11 cellular contexts compared by ENCODE assay signal in genomic region chr12:6334940-6335450, GRCh38. TPM values are rescaled to one million over a fixed set of nuclear protein-coding genes. Genes with fewer than 3 reads are reported as not detected.
DNase-seq lines count a peak whose midpoint lies in the region; ATAC-seq and TF ChIP-seq lines count a peak whose summit lies in the region.
"Had no signal": no experiment of that assay in that cellular context is flagged by ENCODE, and none has a peak within 500 bp of the region (broad histone marks: within the 10 kb centered on the region; RNA-seq: fewer than 3 reads in every experiment).

No MANE protein-coding gene starts in this region.

- H3K14ac ChIP-seq in trophoblast cell (ENCODE audit: low read length): no peak overlapping the region

- H3K9me3 Mint-ChIP-seq in CD4-positive, CD25-positive, alpha-beta regulatory T cell: no peaks in the 10 kb centered on the region
- H3K9me3 Mint-ChIP-seq in HFFc6: no peaks in the 10 kb centered on the region
- H3K9me3 Mint-ChIP-seq: activated naive CD8-positive, alpha-beta T cell treated with anti-CD3 and anti-CD28 coated beads, Interleukin-2, amount 10 ng/mL, durations not matched to agents 7 days and 5 days; T-helper 1 cell treated with Interleukin-12 subunit alpha and Interleukin-12 subunit beta and Interleukin-4 antibody, amounts not matched to agents 30 μg/mL and 1 μg/mL, for 36 hours had no signal

- peak overlapping the region; percentile 90 for H3K27ac ChIP-seq in CD4-positive, CD25-positive, alpha-beta regulatory T cell (ENCODE audit: insufficient read depth, low read length, poor library complexity, severe bottlenecking)
- peak overlapping the region; percentile 84; the same call in 1 of the 2 replicates for H3K27ac ChIP-seq in SJCRH30
- H3K27ac ChIP-seq in trophoblast cell (ENCODE audit: low read depth, low read length): peak overlapping the region; percentile 93

- H3K79me1 ChIP-seq in trophoblast cell (ENCODE audit: low read length): peaks cover 20% of the 10 kb centered on the region

- H3K23ac ChIP-seq in trophoblast cell (ENCODE audit: low read length): no peak overlapping the region

- H3K27me3 Mint-ChIP-seq in CD4-positive, CD25-positive, alpha-beta regulatory T cell: no peaks in the 10 kb centered on the region
- no peaks in the 10 kb centered on the region for H3K27me3 Mint-ChIP-seq in T-helper 17 cell
- no peaks in the 10 kb centered on the region; the same call in none of the 2 replicates for H3K27me3 Mint-ChIP-seq in HFFc6 (ENCODE audit: insufficient read depth)
- H3K27me3 Mint-ChIP-seq: activated naive CD8-positive, alpha-beta T cell treated with anti-CD3 and anti-CD28 coated beads, Interleukin-2, amount 10 ng/mL, durations not matched to agents 7 days and 5 days had no signal

- ATAC-seq in CD4-positive, CD25-positive, alpha-beta regulatory T cell (ENCODE audit: low read depth in 2 of 2): no peak
- no peak for ATAC-seq in T-helper 17 cell
- no peak for ATAC-seq in HG03520 (IDR thresholded peaks at IDR 0.05; ENCODE audit: unreplicated experiment)

- H2BK120ac ChIP-seq in trophoblast cell (ENCODE audit: insufficient read depth, low read length, poor library complexity): no peak overlapping the region

- H2BK12ac ChIP-seq in trophoblast cell (ENCODE audit: low read length): no peak overlapping the region

- no peak for DNase-seq in CD4-positive, CD25-positive, alpha-beta regulatory T cell
- DNase-seq in SJCRH30 (no peak), fibroblast of villous mesenchyme (ENCODE audit: low read depth) (peak; percentile 76), trophoblast cell (no peak), T-helper 17 cell (no peak), DMS 273 (lab: John Stamatoyannopoulos, UW; ENCODE audit: unreplicated experiment) (no peak), HFFc6 (no peak)
- DNase-seq: NCI-H1092 treated with DMSO at 0.1 percent for 48 hours had no signal

- no peak overlapping the region for H4K8ac ChIP-seq in trophoblast cell (ENCODE audit: low read depth, low read length)

- TF ChIP-seq CTCF in fibroblast of villous mesenchyme (IDR thresholded peaks at IDR 0.05; ENCODE audit: insufficient read depth, low read depth, low read length) (no peak), HFFc6 (IDR thresholded peaks at IDR 0.05) (no peak)

- peaks cover 24% of the 10 kb centered on the region for H3K79me2 ChIP-seq in trophoblast cell (ENCODE audit: control insufficient read depth, insufficient read depth, low read length, poor library complexity)

- no peak overlapping the region for H2BK5ac ChIP-seq in trophoblast cell (ENCODE audit: low read depth, low read length, poor library complexity)

- no peak overlapping the region for H4K12ac ChIP-seq in trophoblast cell (ENCODE audit: low read depth, low read length)

- H3K27me3 ChIP-seq in CD4-positive, CD25-positive, alpha-beta regulatory T cell (ENCODE audit: control insufficient read depth, insufficient read depth, low read length): no peaks in the 10 kb centered on the region
- H3K27me3 ChIP-seq in SJCRH30 (no peaks in the 10 kb centered on the region), trophoblast cell (ENCODE audit: insufficient read depth, low read length) (no peaks in the 10 kb centered on the region)

- H2AFZ ChIP-seq in trophoblast cell (ENCODE audit: insufficient read depth, low read length, poor library complexity): no peak overlapping the region

- peak overlapping the region; percentile 94 for H3K4me3 ChIP-seq in CD4-positive, CD25-positive, alpha-beta regulatory T cell (ENCODE audit: low read depth, low read length)
- H3K4me3 ChIP-seq in SJCRH30 (no peak overlapping the region), fibroblast of villous mesenchyme (ENCODE audit: low read depth, low read length) (peak overlapping the region; percentile 52), trophoblast cell (ENCODE audit: low read depth, low read length) (no peak overlapping the region)

- no peak overlapping the region for H4K91ac ChIP-seq in trophoblast cell (ENCODE audit: low read depth, low read length)

- peak overlapping the region; percentile 21 for H3K4ac ChIP-seq in trophoblast cell (ENCODE audit: low read depth, low read length)

- H3K9ac ChIP-seq in trophoblast cell (ENCODE audit: low read length): no peak overlapping the region

- H3K36me3 ChIP-seq in CD4-positive, CD25-positive, alpha-beta regulatory T cell (ENCODE audit: control insufficient read depth, insufficient read depth, low read length): peaks cover 49% of the 10 kb centered on the region
- H3K36me3 ChIP-seq in SJCRH30: peaks cover 19% of the 10 kb centered on the region
- H3K36me3 ChIP-seq in trophoblast cell (ENCODE audit: control insufficient read depth in 1 of 2, insufficient read depth in 2 of 2, low read length in 2 of 2): peaks cover 38 to 43% of the 10 kb centered on the region in 2 experiments

- no peak overlapping the region for H3K4me2 ChIP-seq in trophoblast cell (ENCODE audit: low read length)

- peaks cover 4 to 50% (median 23%) of the 10 kb centered on the region in 4 donors for H3K4me1 Mint-ChIP-seq in CD4-positive, CD25-positive, alpha-beta regulatory T cell
- H3K4me1 Mint-ChIP-seq in T-helper 17 cell: peaks cover 32% of the 10 kb centered on the region
- peaks cover 57% of the 10 kb centered on the region for H3K4me1 Mint-ChIP-seq in HFFc6 (ENCODE audit: low read depth)

- H3K36me3 Mint-ChIP-seq in CD4-positive, CD25-positive, alpha-beta regulatory T cell: peaks cover 29% of the 10 kb centered on the region
- H3K36me3 Mint-ChIP-seq in T-helper 17 cell (ENCODE audit: low read depth) (peaks cover 15% of the 10 kb centered on the region), HFFc6 (ENCODE audit: low read depth) (peaks cover 32% of the 10 kb centered on the region)

- H2AK5ac ChIP-seq in trophoblast cell (ENCODE audit: low read length): no peak overlapping the region

- no peaks in the 10 kb centered on the region for H3K9me3 ChIP-seq in CD4-positive, CD25-positive, alpha-beta regulatory T cell (ENCODE audit: control insufficient read depth in 2 of 2, low read length in 2 of 2)
- H3K9me3 ChIP-seq in SJCRH30 (replicated peaks) (no peaks in the 10 kb centered on the region), trophoblast cell (ENCODE audit: insufficient read depth, low read depth, low read length) (peaks cover 1% of the 10 kb centered on the region), T-helper 17 cell (ENCODE audit: control insufficient read depth, low read length, poor library complexity, severe bottlenecking) (no peaks in the 10 kb centered on the region)

- H3K4me1 ChIP-seq in CD4-positive, CD25-positive, alpha-beta regulatory T cell (ENCODE audit: control insufficient read depth, insufficient read depth, low read length, poor library complexity, severe bottlenecking): peaks cover 63% of the 10 kb centered on the region
- peaks cover 20% of the 10 kb centered on the region for H3K4me1 ChIP-seq in SJCRH30
- H3K4me1 ChIP-seq in trophoblast cell (ENCODE audit: control insufficient read depth in 1 of 2, insufficient read depth in 2 of 2, low read length in 2 of 2): peaks cover 33 to 40% of the 10 kb centered on the region in 2 experiments

- H3K27ac Mint-ChIP-seq in CD4-positive, CD25-positive, alpha-beta regulatory T cell: peak overlapping the region in 1 of 3 donors; percentile 60
- H3K27ac Mint-ChIP-seq in T-helper 17 cell: no peak overlapping the region
- no peak overlapping the region for H3K27ac Mint-ChIP-seq in HFFc6
- H3K27ac Mint-ChIP-seq: T-helper 1 cell treated with Interleukin-12 subunit alpha and Interleukin-12 subunit beta and Interleukin-4 antibody, amounts not matched to agents 30 μg/mL and 1 μg/mL, for 36 hours had no signal

- H3K4me3 Mint-ChIP-seq in CD4-positive, CD25-positive, alpha-beta regulatory T cell: peak overlapping the region in 2 of 4 donors; percentile 52 to 79
- H3K4me3 Mint-ChIP-seq in T-helper 17 cell (no peak overlapping the region), HFFc6 (no peak overlapping the region)

- H3K18ac ChIP-seq in trophoblast cell (ENCODE audit: low read length): peak overlapping the region; percentile 8

- no CpG with 5 or more reads among the region's 13 CpGs for WGBS in trophoblast cell (ENCODE audit: extremely low coverage, insufficient coverage, insufficient read length)

RNA-seq across cellular contexts. Expression of gene TNFRSF1A, which starts 6.9 kb away (rescaled TPM):
- 38.5 TPM for total RNA-seq in CD4-positive, CD25-positive, alpha-beta regulatory T cell
- polyA plus RNA-seq in CD4-positive, CD25-positive, alpha-beta regulatory T cell: 10 to 100 TPM; 25.6 to 39.5 (median 31.0) TPM
- 34.3 and 40.2 TPM in 2 replicates for total RNA-seq in SJCRH30 (2014; rRNA removed; shearing (Covaris generic))
- total RNA-seq in fibroblast of villous mesenchyme (125 and 174 TPM in 2 replicates), T-helper 17 cell (10 to 100 TPM; 22.4 to 23.0 TPM)
- 81.0 and 90.7 TPM in 2 replicates for polyA plus RNA-seq in trophoblast cell (2013)
- total RNA-seq in HFFc6 (2021; fragmentation: NEBNext Ultra II Directional; extraction: Animal tissue kit (Norgen Biotek cat#: 25700)): 100 to 1,000 TPM; 105 to 122 (median 112) TPM

RNA-seq across cellular contexts. Expression of gene PLEKHG6, which starts 24.5 kb away (rescaled TPM):
- total RNA-seq in CD4-positive, CD25-positive, alpha-beta regulatory T cell: not detected
- under 1 TPM in 3 of 4 donors, not detected in 1; 0.31 to 0.62 (median 0.37) TPM for polyA plus RNA-seq in CD4-positive, CD25-positive, alpha-beta regulatory T cell
- 0.06 TPM in 1 of 2 replicates, not detected in the other for total RNA-seq in SJCRH30 (2014; rRNA removed; shearing (Covaris generic))
- total RNA-seq in fibroblast of villous mesenchyme (under 0.01 TPM in 1 of 2 replicates, not detected in the other), T-helper 17 cell (not detected)
- 17.4 and 20.1 TPM in 2 replicates for polyA plus RNA-seq in trophoblast cell (2013)
- total RNA-seq in HFFc6 (2021; fragmentation: NEBNext Ultra II Directional; extraction: Animal tissue kit (Norgen Biotek cat#: 25700)): not detected
- total RNA-seq: activated naive CD8-positive, alpha-beta T cell treated with anti-CD3 and anti-CD28 coated beads, Interleukin-2, amount 10 ng/mL, durations not matched to agents 7 days and 5 days had no signal

RNA-seq across cellular contexts. Expression of gene SCNN1A, which starts 40.4 kb away (rescaled TPM):
- 0.86 TPM for total RNA-seq in CD4-positive, CD25-positive, alpha-beta regulatory T cell
- under 1 TPM; 0.09 to 0.60 (median 0.22) TPM for polyA plus RNA-seq in CD4-positive, CD25-positive, alpha-beta regulatory T cell
- total RNA-seq in SJCRH30 (2014; rRNA removed; shearing (Covaris generic)): not detected in 2 replicates
- total RNA-seq in fibroblast of villous mesenchyme: under 0.01 and 0.32 TPM in 2 replicates
- polyA plus RNA-seq in trophoblast cell (2013): 2.3 and 2.7 TPM in 2 replicates
- total RNA-seq in T-helper 17 cell: 1 to 10 TPM; 2.1 to 2.8 TPM
- under 1 TPM in 1 of 6 experiments, not detected in 5; 0.18 TPM for total RNA-seq in HFFc6 (2021; fragmentation: NEBNext Ultra II Directional; extraction: Animal tissue kit (Norgen Biotek cat#: 25700))

RNA-seq across cellular contexts. Expression of gene LTBR, which starts 49.0 kb away (rescaled TPM):
- total RNA-seq in CD4-positive, CD25-positive, alpha-beta regulatory T cell: not detected
- polyA plus RNA-seq in CD4-positive, CD25-positive, alpha-beta regulatory T cell: under 1 TPM in 1 of 4 donors, not detected in 3; 0.35 TPM
- 14.7 and 16.5 TPM in 2 replicates for total RNA-seq in SJCRH30 (2014; rRNA removed; shearing (Covaris generic))
- total RNA-seq in fibroblast of villous mesenchyme (61.3 and 69.6 TPM in 2 replicates), T-helper 17 cell (1 to 10 TPM in 1 of 2 donors, under 1 TPM in 1; 0.47 to 1.4 TPM)
- 34.3 and 34.8 TPM in 2 replicates for polyA plus RNA-seq in trophoblast cell (2013)
- total RNA-seq in HFFc6 (2021; fragmentation: NEBNext Ultra II Directional; extraction: Animal tissue kit (Norgen Biotek cat#: 25700)): 100 to 1,000 TPM in 3 of 6 experiments, 10 to 100 TPM in 3; 91.5 to 124 (median 106) TPM

Comparison
In these comparisons a context has a peak if more than half of its experiments do, and no peak if none do; other contexts are left out.
1. H3K4me3 ChIP-seq: peak in CD4-positive, CD25-positive, alpha-beta regulatory T cell (single experiment) and fibroblast of villous mesenchyme (single experiment); none in SJCRH30 (single experiment) and trophoblast cell (single experiment).
2. Peak in every context shown above with its lines, with median percentiles within 50 percentile points of each other: H3K27ac ChIP-seq.